1 cellular context compared by ENCODE assay signal in genomic region chr12:7872565-7873304, GRCh38.
TF ChIP-seq lines count a peak whose summit lies in the region.

SLC2A14 (minus strand) TSS chr12:7872915; CDS start chr12:7869880, 3,035 bp downstream.

TF ChIP-seq in WTC11, 78 proteins besides CTCF, POLR2A, EP300 and RAD21:
- TF ChIP-seq USF1 (CRISPR knock-in tag; IDR thresholded peaks at IDR 0.05): no peak
- no peak for TF ChIP-seq ZNF423 (CRISPR knock-in tag; IDR thresholded peaks at IDR 0.05)
- no peak for TF ChIP-seq GABPB1 (CRISPR knock-in tag; IDR thresholded peaks at IDR 0.05)
- no peak for TF ChIP-seq HMGXB4 (CRISPR knock-in tag; IDR thresholded peaks at IDR 0.05)
